Comparison of ENCODE assay signal across 15 cellular contexts in genomic region chr16:15827709-15828343, GRCh38. TPM values are rescaled to one million over a fixed set of nuclear protein-coding genes. Genes with fewer than 3 reads are reported as not detected.
"Had no signal": no experiment of that assay in that cellular context is flagged by ENCODE, and none has a peak within 500 bp of the region (broad histone marks: within the 10 kb centered on the region; RNA-seq: fewer than 3 reads in every experiment).

No MANE protein-coding gene starts in this region.

- DNase-seq: activated B cell treated with CpG ODN at 0.5 μM for 24 hours; activated CD4-positive, alpha-beta memory T cell treated with anti-CD3 and anti-CD28 coated beads for 36 hours; activated CD4-positive, alpha-beta T cell treated with anti-CD3 and anti-CD28 coated beads for 4 hours; activated naive CD4-positive, alpha-beta T cell; activated naive CD8-positive, alpha-beta T cell treated with anti-CD3 and anti-CD28 coated beads for 36 hours; amniotic stem cell; cortex of kidney; occipital lobe; T-cell had no signal

- FAIRE-seq: endometrium had no signal

- ATAC-seq: activated T-helper 17 cell treated with anti-CD3 and anti-CD28 coated beads, Interleukin-2, amount 50 U/mL, for 72 hours; esophagus mucosa; SK-N-SH treated with all-trans-retinoic acid at 6 μM for 48 hours; T-cell had no signal

- H3K4me3 ChIP-seq: lung had no signal

RNA-seq across cellular contexts. Expression of gene MYH11, which starts 29.0 kb away (rescaled TPM):
- total RNA-seq: activated naive CD8-positive, alpha-beta T cell treated with anti-CD3 and anti-CD28 coated beads for 36 hours; activated T-helper 17 cell treated with anti-CD3 and anti-CD28 coated beads, Interleukin-2, amount 50 U/mL, for 72 hours had no signal
- polyA plus RNA-seq: neural cell had no signal
